In the genomic region with DNA sequence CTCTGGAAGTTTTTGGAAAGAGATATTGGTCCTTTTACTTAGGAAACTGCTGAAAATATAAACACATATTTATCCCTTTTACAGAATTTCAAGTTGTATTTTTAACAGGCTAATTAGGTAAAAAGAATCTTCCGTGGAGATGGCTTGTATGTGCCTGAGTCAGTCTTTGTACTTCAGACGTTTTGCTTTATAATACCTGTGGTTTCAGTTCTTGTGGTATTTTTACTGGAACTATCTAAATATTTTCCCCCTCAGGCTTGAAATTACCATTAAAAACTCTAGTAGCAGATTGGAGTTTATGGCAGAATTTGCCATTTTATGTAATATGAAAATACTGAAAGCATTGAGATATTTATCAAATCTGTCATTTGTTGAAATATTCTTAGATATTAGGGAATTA, we compare ENCODE assay signal across 15 cellular contexts.
DNase-seq lines count a peak whose midpoint lies in the region; ATAC-seq, FAIRE-seq and TF ChIP-seq lines count a peak whose summit lies in the region.
"Had no signal": no experiment of that assay in that cellular context is flagged by ENCODE, and none has a peak within 500 bp of the region (broad histone marks: within the 10 kb centered on the region; RNA-seq: fewer than 3 reads in every experiment).

No MANE protein-coding gene starts in this region.

- no peak overlapping the region for H3K9ac ChIP-seq in keratinocyte (ENCODE audit: control insufficient read depth, extremely low read depth, insufficient read depth, low read length)
- no peak overlapping the region for H3K9ac ChIP-seq in HepG2 (ENCODE audit: insufficient read depth, low read depth, low read length)
- H3K9ac ChIP-seq: BLaER1 had no signal

- dilution Hi-C loops in keratinocyte (cut with MboI; ENCODE audit: extremely low pct_ligation_motif_present, low sequenced_read_pairs), result no loop called here

- POLR2A ChIA-PET in HepG2 (lab: Yijun Ruan, JAX), result no interaction called here

- TF ChIP-seq EP300 in HepG2 (IDR thresholded peaks at IDR 0.05; ENCODE audit: low read depth in 2 of 2, low read length in 2 of 2) (no peak), HepG2 (CRISPR knock-in tag; IDR thresholded peaks at IDR 0.05; ENCODE audit: borderline replicate concordance) (no peak)

- H3K9me1 ChIP-seq in keratinocyte (ENCODE audit: control insufficient read depth, extremely low read depth, insufficient read depth, low read length), result no peaks in the 10 kb centered on the region

- TF ChIP-seq POLR2A in HepG2 (IDR thresholded peaks at IDR 0.05; ENCODE audit: insufficient read depth in 1 of 2, low read depth in 2 of 2, low read length in 2 of 2), result no peak

- H4K20me1 ChIP-seq in keratinocyte (ENCODE audit: control insufficient read depth, extremely low read depth, insufficient read depth, low read length) (no peaks in the 10 kb centered on the region), HepG2 (ENCODE audit: insufficient read depth, low read length) (no peaks in the 10 kb centered on the region)

- in situ Hi-C loops in HepG2 (cut with HindIII; ENCODE audit: extremely low pct_ligation_motif_present, low pct_unique_long_range_greater_than_20kb), result no loop called here

- H3K4me1 ChIP-seq in keratinocyte (ENCODE audit: control insufficient read depth, extremely low read depth, insufficient read depth, low read length), result no peaks in the 10 kb centered on the region
- peaks cover 7% of the 10 kb centered on the region; the same call in 1 of the 2 replicates for H3K4me1 ChIP-seq in HepG2 (ENCODE audit: insufficient read depth, low read length)

- H3K4me3 Mint-ChIP-seq in activated T-cell treated with anti-CD3 and anti-CD28 coated beads, Interleukin-2, amount 50 U/mL, for 24 hours, result no peak overlapping the region
- H3K4me3 Mint-ChIP-seq: H9 had no signal

- H3K27me3 ChIP-seq in HL-60 (ENCODE audit: insufficient read depth, poor library complexity, severe bottlenecking), result no peaks in the 10 kb centered on the region
- no peaks in the 10 kb centered on the region for H3K27me3 ChIP-seq in keratinocyte (ENCODE audit: control insufficient read depth, extremely low read depth, insufficient read depth, low read length)
- no peaks in the 10 kb centered on the region for H3K27me3 ChIP-seq in HepG2 (ENCODE audit: control insufficient read depth in 1 of 2, insufficient read depth in 2 of 2, low read length in 2 of 2)
- H3K27me3 ChIP-seq: BLaER1, vagina had no signal

- H3K36me3 ChIP-seq in keratinocyte (ENCODE audit: control insufficient read depth in 2 of 2, extremely low read depth in 1 of 2, insufficient read depth in 2 of 2, low read length in 2 of 2) (no peaks in the 10 kb centered on the region), HepG2 (replicated peaks in 1 of 2; ENCODE audit: control insufficient read depth in 1 of 2, insufficient read depth in 2 of 2, low read length in 2 of 2) (no peaks in the 10 kb centered on the region)
- H3K36me3 ChIP-seq: BLaER1, vagina had no signal

- CTCF ChIA-PET in HepG2 (lab: Yijun Ruan, JAX; ENCODE audit: low intra/inter-chr PET ratio, low total read pairs), result no interaction called here

- no peaks in the 10 kb centered on the region for H3K27me3 Mint-ChIP-seq in activated T-cell treated with anti-CD3 and anti-CD28 coated beads, Interleukin-2, amount 50 U/mL, for 24 hours

- no peak overlapping the region for H3K27ac Mint-ChIP-seq in activated T-cell treated with anti-CD3 and anti-CD28 coated beads, Interleukin-2, amount 50 U/mL, for 24 hours

- H3K4me3 ChIP-seq in HL-60 (replicated peaks; ENCODE audit: insufficient read depth, low read length) (no peak overlapping the region), WI38 (ENCODE audit: low read depth, low read length) (peak overlapping the region; percentile 18; the same call in 1 of the 2 replicates), keratinocyte (ENCODE audit: control insufficient read depth in 2 of 3, extremely low read depth in 1 of 3, insufficient read depth in 2 of 3, low read depth in 1 of 3, low read length in 3 of 3) (no peak overlapping the region), HepG2 (replicated peaks in 1 of 3; ENCODE audit: insufficient read depth in 1 of 3, low read depth in 2 of 3, low read length in 3 of 3) (no peak overlapping the region)
- H3K4me3 ChIP-seq: BLaER1, mucosa of descending colon, vagina had no signal

- peak overlapping the region; percentile 32 for H3K4me2 ChIP-seq in keratinocyte (ENCODE audit: control insufficient read depth, extremely low read depth, insufficient read depth, low read depth, low read length)
- H3K4me2 ChIP-seq in HepG2 (ENCODE audit: low read depth, low read length), result no peak overlapping the region
- H3K4me2 ChIP-seq: BLaER1 had no signal

- 90% methylated on average over 2 of the region's 2 CpGs for WGBS in HepG2 (ENCODE audit: low lambda C conversion rate)

- DNase-seq in AG08395 (ENCODE audit: low spot score), result peak; percentile 18
- DNase-seq in HL-60 (ENCODE audit: low read depth in 1 of 2, low spot score in 1 of 2), result no peak
- DNase-seq in keratinocyte (ENCODE audit: low read depth, low spot score), result no peak
- no peak for DNase-seq in HepG2 (ENCODE audit: low spot score)
- DNase-seq in HuH-7.5 (ENCODE audit: low spot score), result no peak
- DNase-seq in activated T-cell treated with anti-CD3 and anti-CD28 coated beads, Interleukin-2, amount 50 U/mL, for 24 hours, result no peak
- DNase-seq: activated CD4-positive, CD25-positive, alpha-beta regulatory T cell; DMS79; H9; mucosa of descending colon; NCI-H1436 treated with DMSO at 0.1 percent for 48 hours had no signal

- H3K27ac ChIP-seq in HL-60 (replicated peaks), result peak overlapping the region; percentile 57
- no peak overlapping the region for H3K27ac ChIP-seq in keratinocyte (ENCODE audit: control insufficient read depth, insufficient read depth, low read length)
- H3K27ac ChIP-seq in HepG2 (ENCODE audit: extremely low read length, insufficient read depth, low read length), result no peak overlapping the region
- H3K27ac ChIP-seq: BLaER1, vagina had no signal

- TF ChIP-seq CTCF in HL-60 (IDR thresholded peaks at IDR 0.05; ENCODE audit: insufficient read depth, low read length), result no peak
- TF ChIP-seq CTCF in WI38 (IDR thresholded peaks at IDR 0.05; ENCODE audit: low read depth, low read length), result no peak
- no peak for TF ChIP-seq CTCF in keratinocyte (optimal IDR thresholded peaks at IDR 0.05 in 1 of 3, IDR thresholded peaks at IDR 0.05 in 1 of 3, conservative IDR thresholded peaks at IDR 0.05 in 1 of 3; ENCODE audit: extremely low read depth in 1 of 3, insufficient read depth in 2 of 3, low read length in 3 of 3)
- no peak for TF ChIP-seq CTCF in HepG2 (CRISPR knock-in tag; IDR thresholded peaks at IDR 0.05)

- H3K4me1 Mint-ChIP-seq in activated T-cell treated with anti-CD3 and anti-CD28 coated beads, Interleukin-2, amount 50 U/mL, for 24 hours (ENCODE audit: low read depth), result peaks cover 27% of the 10 kb centered on the region

- no peaks in the 10 kb centered on the region for H3K36me3 Mint-ChIP-seq in activated T-cell treated with anti-CD3 and anti-CD28 coated beads, Interleukin-2, amount 50 U/mL, for 24 hours (ENCODE audit: low read depth)

- FAIRE-seq in keratinocyte (lab: Jason Lieb, UNC) (no peak), HepG2 (lab: Jason Lieb, UNC) (no peak)

- H3K9me3 Mint-ChIP-seq in activated T-cell treated with anti-CD3 and anti-CD28 coated beads, Interleukin-2, amount 50 U/mL, for 24 hours, result no peaks in the 10 kb centered on the region
- H3K9me3 Mint-ChIP-seq: H9 had no signal

- BruUV-seq in HepG2 (replicated peaks; lab: Mats Ljungman, UMichigan), result no TSS peak

- H3K9me3 ChIP-seq in keratinocyte (ENCODE audit: control insufficient read depth, low read depth, low read length) (no peaks in the 10 kb centered on the region), HepG2 (ENCODE audit: low read length) (no peaks in the 10 kb centered on the region)
- H3K9me3 ChIP-seq: BLaER1, mucosa of descending colon, vagina had no signal

- intact Hi-C loops in HepG2 (cut with micrococcal nuclease; ENCODE audit: unreplicated experiment), result no loop called here

- H2AFZ ChIP-seq in keratinocyte (ENCODE audit: control insufficient read depth, low read length) (no peak overlapping the region), HepG2 (ENCODE audit: low read length) (no peak overlapping the region)

- ATAC-seq in HepG2, result no peak
- ATAC-seq in HG03432 (IDR thresholded peaks at IDR 0.05; ENCODE audit: unreplicated experiment), result no peak
- ATAC-seq: mucosa of descending colon had no signal

- H3K79me2 ChIP-seq in keratinocyte (ENCODE audit: control insufficient read depth, insufficient read depth, low read length) (no peaks in the 10 kb centered on the region), HepG2 (ENCODE audit: insufficient read depth, low read length) (no peaks in the 10 kb centered on the region)

- TF ChIP-seq RAD21 in HepG2 (CRISPR knock-in tag; IDR thresholded peaks at IDR 0.05), result no peak

TF ChIP-seq in HepG2, 621 proteins besides CTCF, POLR2A, EP300 and RAD21:
- TF ChIP-seq TCF7L2 (IDR thresholded peaks at IDR 0.05; ENCODE audit: low read depth, low read length), result no peak
- TF ChIP-seq ZFYVE20 (CRISPR knock-in tag; IDR thresholded peaks at IDR 0.05; ENCODE audit: borderline replicate concordance, low read depth), result no peak
- no peak for TF ChIP-seq ETV5 (CRISPR knock-in tag; IDR thresholded peaks at IDR 0.05; ENCODE audit: borderline replicate concordance)
- TF ChIP-seq, protein P1, sequence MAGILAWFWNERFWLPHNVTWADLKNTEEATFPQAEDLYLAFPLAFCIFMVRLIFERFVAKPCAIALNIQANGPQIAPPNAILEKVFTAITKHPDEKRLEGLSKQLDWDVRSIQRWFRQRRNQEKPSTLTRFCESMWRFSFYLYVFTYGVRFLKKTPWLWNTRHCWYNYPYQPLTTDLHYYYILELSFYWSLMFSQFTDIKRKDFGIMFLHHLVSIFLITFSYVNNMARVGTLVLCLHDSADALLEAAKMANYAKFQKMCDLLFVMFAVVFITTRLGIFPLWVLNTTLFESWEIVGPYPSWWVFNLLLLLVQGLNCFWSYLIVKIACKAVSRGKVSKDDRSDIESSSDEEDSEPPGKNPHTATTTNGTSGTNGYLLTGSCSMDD (CRISPR knock-in tag; IDR thresholded peaks at IDR 0.05), result no peak
- no peak for TF ChIP-seq ZNF256 (CRISPR knock-in tag; conservative IDR thresholded peaks at IDR 0.05)
- no peak for TF ChIP-seq MED8 (CRISPR knock-in tag; IDR thresholded peaks at IDR 0.05; ENCODE audit: insufficient replicate concordance)
TF ChIP-seq in HepG2: peak in this region for 0.
